Comparison of ENCODE assay signal across 25 cellular contexts in genomic region chr7:94044806-94045205, GRCh38.
"Had no signal": no experiment of that assay in that cellular context is flagged by ENCODE, and none has a peak within 500 bp of the region (broad histone marks: within the 10 kb centered on the region; RNA-seq: fewer than 3 reads in every experiment).

No MANE protein-coding gene starts in this region.

- H3K4me3 ChIP-seq: cardiac muscle cell, gastroesophageal sphincter, neural progenitor cell, sigmoid colon, smooth muscle cell, thyroid gland, upper lobe of right lung had no signal

- H3K9me3 Mint-ChIP-seq: activated CD4-positive, alpha-beta memory T cell treated with anti-CD3 and anti-CD28 coated beads for 36 hours; activated naive CD4-positive, alpha-beta T cell treated with anti-CD3 and anti-CD28 coated beads for 36 hours; activated T-cell treated with anti-CD3 and anti-CD28 coated beads, Interleukin-2, amount 50 U/mL, for 72 hours; mesothelial cell of epicardium; naive thymus-derived CD8-positive, alpha-beta T cell; neural progenitor cell; stimulated activated naive CD8-positive, alpha-beta T cell treated with anti-CD3 and anti-CD28 coated beads, Interleukin-15, Interleukin-2, amounts not matched to agents 100 ng/mL and 50 ng/mL, for 24 hours had no signal

- ATAC-seq: activated T-cell treated with anti-CD3 and anti-CD28 coated beads, Interleukin-2, amount 50 U/mL, for 72 hours; gastroesophageal sphincter; left ventricle myocardium superior; naive thymus-derived CD8-positive, alpha-beta T cell; upper lobe of right lung had no signal

- H3K36me3 ChIP-seq: cardiac muscle cell, gastroesophageal sphincter, neural progenitor cell, sigmoid colon, thyroid gland, upper lobe of right lung had no signal

- H3K4me2 ChIP-seq: neural progenitor cell, smooth muscle cell had no signal

- H3K36me3 Mint-ChIP-seq: activated CD4-positive, alpha-beta memory T cell treated with anti-CD3 and anti-CD28 coated beads for 36 hours; mesothelial cell of epicardium; naive thymus-derived CD8-positive, alpha-beta T cell; neural progenitor cell had no signal

- H3K4me1 ChIP-seq: gastroesophageal sphincter, sigmoid colon, thyroid gland, upper lobe of right lung had no signal

- H3K27ac ChIP-seq: cardiac muscle cell, epithelial cell of prostate, gastroesophageal sphincter, neural progenitor cell, sigmoid colon, thyroid gland, upper lobe of right lung had no signal

- H2AFZ ChIP-seq: neural progenitor cell had no signal

- H3K9me3 ChIP-seq: gastroesophageal sphincter, sigmoid colon, thyroid gland, upper lobe of right lung had no signal

- H3K27ac Mint-ChIP-seq: activated CD4-positive, alpha-beta memory T cell treated with anti-CD3 and anti-CD28 coated beads for 36 hours; activated naive CD4-positive, alpha-beta T cell treated with anti-CD3 and anti-CD28 coated beads for 36 hours; activated T-cell treated with anti-CD3 and anti-CD28 coated beads, Interleukin-2, amount 50 U/mL, for 72 hours; mesothelial cell of epicardium; naive thymus-derived CD8-positive, alpha-beta T cell; neural progenitor cell; progenitor cell of endocrine pancreas; stimulated activated naive CD8-positive, alpha-beta T cell treated with anti-CD3 and anti-CD28 coated beads, Interleukin-15, Interleukin-2, amounts not matched to agents 100 ng/mL and 50 ng/mL, for 24 hours had no signal

- DNase-seq: activated CD4-positive, alpha-beta memory T cell treated with anti-CD3 and anti-CD28 coated beads for 36 hours; activated CD4-positive, alpha-beta T cell treated with anti-CD3 and anti-CD28 coated beads for 4 hours; activated CD4-positive, CD25-positive, alpha-beta regulatory T cell; activated effector memory CD4-positive, alpha-beta T cell treated with Interleukin-2 at 50 U/mL for 16 hours; activated naive CD4-positive, alpha-beta T cell treated with anti-CD3 and anti-CD28 coated beads for 36 hours; activated T-cell treated with anti-CD3 and anti-CD28 coated beads, Interleukin-2, amount 50 U/mL, for 72 hours; head of caudate nucleus; left ventricle myocardium superior; mammary epithelial cell; naive thymus-derived CD8-positive, alpha-beta T cell; retina; sigmoid colon; stimulated activated CD4-positive, alpha-beta T cell treated with anti-CD3 and anti-CD28 coated beads, Interleukin-15, amount 100 ng/mL, for 24 hours; stimulated activated CD4-positive, alpha-beta T cell treated with anti-CD3 and anti-CD28 coated beads, Interleukin-2, amount 100 ng/mL, for 48 hours; substantia nigra; thyroid gland; upper lobe of right lung had no signal

- H3K4me3 Mint-ChIP-seq: activated CD4-positive, alpha-beta memory T cell treated with anti-CD3 and anti-CD28 coated beads for 36 hours; activated naive CD4-positive, alpha-beta T cell treated with anti-CD3 and anti-CD28 coated beads for 36 hours; activated T-cell treated with anti-CD3 and anti-CD28 coated beads, Interleukin-2, amount 50 U/mL, for 72 hours; mesothelial cell of epicardium; naive thymus-derived CD8-positive, alpha-beta T cell; neural progenitor cell; stimulated activated naive CD8-positive, alpha-beta T cell treated with anti-CD3 and anti-CD28 coated beads, Interleukin-15, Interleukin-2, amounts not matched to agents 100 ng/mL and 50 ng/mL, for 24 hours had no signal
